In the genomic region with DNA sequence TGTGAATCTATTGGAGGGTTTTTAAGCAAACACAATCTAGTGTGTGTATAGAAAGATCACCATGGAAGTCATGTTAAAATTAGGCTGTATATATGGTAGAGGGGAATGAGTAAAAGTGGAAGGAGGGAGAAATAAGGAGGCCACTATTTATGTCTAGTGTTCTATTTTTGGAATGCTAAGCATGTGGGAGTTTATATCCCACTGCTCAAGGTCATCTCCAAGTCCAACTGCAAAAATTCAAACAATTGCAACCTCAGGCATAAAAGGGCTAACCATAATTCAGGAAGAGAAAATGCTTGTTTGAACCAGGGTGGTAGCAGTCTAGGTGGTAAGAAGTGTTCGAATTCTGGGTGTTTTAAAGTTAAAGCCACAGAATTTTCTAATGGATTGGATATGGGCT, we compare ENCODE assay signal across 23 cellular contexts. TPM values are rescaled to one million over a fixed set of nuclear protein-coding genes. Genes with fewer than 3 reads are reported as not detected.
"Had no signal": no experiment of that assay in that cellular context is flagged by ENCODE, and none has a peak within 500 bp of the region (broad histone marks: within the 10 kb centered on the region; RNA-seq: fewer than 3 reads in every experiment).

No MANE protein-coding gene starts in this region.

- H3K4me3 ChIP-seq: K562, SJSA1, SK-N-MC had no signal

- H3K27me3 ChIP-seq: SJSA1 had no signal

- H3K9ac ChIP-seq: KMS-11 had no signal

- H3K4me3 Mint-ChIP-seq: IgD-negative memory B cell had no signal

- H3K4me1 ChIP-seq: SJSA1 had no signal

- FAIRE-seq: K562, RCC 7860 had no signal

- H3K4me2 ChIP-seq: KMS-11 had no signal

- H3K9me3 ChIP-seq: SJSA1 had no signal

- H3K9me3 Mint-ChIP-seq: IgD-negative memory B cell had no signal

- H3K27ac ChIP-seq: KMS-11, SJSA1, SK-N-MC had no signal

- H3K36me3 Mint-ChIP-seq: IgD-negative memory B cell had no signal

- H3K27ac Mint-ChIP-seq: IgD-negative memory B cell had no signal

- H3K36me3 ChIP-seq: SJSA1 had no signal

- H3K27me3 Mint-ChIP-seq: IgD-negative memory B cell had no signal

- H3K4me1 Mint-ChIP-seq: IgD-negative memory B cell had no signal

- DNase-seq: Kasumi-1, MM.1S, NCI-H1092 treated with DMSO at 0.1 percent for 48 hours, NCI-H1436, NCI-H187, NCI-H2029, NCI-H2171 treated with DMSO at 0.1 percent for 48 hours, NCI-H345, NCI-H524, NCI-H526 treated with DMSO at 0.1 percent for 48 hours, NCI-H774, Right ventricle myocardium superior, RPMI8226, SIG-M5 had no signal

RNA-seq across cellular contexts. Expression of a gene that starts 39.2 kb away (rescaled TPM):
- total RNA-seq: HT1080, K562, M059J, NCI-H460, Right ventricle myocardium superior, SJSA1 had no signal
